In the genomic region with DNA sequence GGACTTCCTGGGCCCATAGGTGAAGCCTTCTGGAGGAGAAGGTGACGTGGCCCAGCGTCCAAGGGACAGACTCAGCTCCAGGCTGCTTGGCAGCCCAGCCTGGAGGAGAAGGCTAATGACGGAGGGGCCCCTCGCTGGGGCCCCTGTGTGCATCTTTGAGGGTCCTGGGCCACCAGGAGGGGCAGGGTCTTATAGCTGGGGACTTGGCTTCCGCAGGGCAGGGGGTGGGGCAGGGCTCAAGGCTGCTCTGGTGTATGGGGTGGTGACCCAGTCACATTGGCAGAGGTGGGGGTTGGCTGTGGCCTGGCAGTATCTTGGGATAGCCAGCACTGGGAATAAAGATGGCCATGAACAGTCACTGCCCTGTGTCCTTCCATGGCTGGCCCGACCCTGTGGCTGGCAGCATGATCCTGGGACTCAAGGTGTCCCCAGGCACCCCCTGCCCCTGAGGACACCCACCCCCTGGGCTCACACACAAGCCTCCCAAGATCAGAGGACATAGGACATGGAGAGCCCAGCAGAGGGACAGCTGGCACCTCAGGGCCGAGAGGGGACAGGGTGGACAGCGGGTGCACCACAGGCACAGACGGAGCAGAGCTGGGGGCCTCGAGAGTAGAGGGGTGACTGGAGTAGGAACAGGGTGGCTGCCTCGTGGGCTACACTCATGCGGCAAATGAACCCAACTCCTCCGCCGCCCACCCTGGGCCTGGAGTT, we compare ENCODE assay signal across 17 cellular contexts. TPM values are rescaled to one million over a fixed set of nuclear protein-coding genes. Genes with fewer than 3 reads are reported as not detected.
A peak's percentile ranks its signal among the peaks of the same experiment; 100 is the strongest.
DNase-seq lines count a peak whose midpoint lies in the region; ATAC-seq and TF ChIP-seq lines count a peak whose summit lies in the region.
"Had no signal": no experiment of that assay in that cellular context is flagged by ENCODE, and none has a peak within 500 bp of the region (broad histone marks: within the 10 kb centered on the region; RNA-seq: fewer than 3 reads in every experiment).

No MANE protein-coding gene starts in this region.

- H3K27me3 Mint-ChIP-seq in CD4-positive, alpha-beta T cell = peaks cover 3% of the 10 kb centered on the region
- H3K27me3 Mint-ChIP-seq in naive thymus-derived CD4-positive, alpha-beta T cell = peaks cover 0 to 2% (median 0%) of the 10 kb centered on the region in 5 donors
- H3K27me3 Mint-ChIP-seq: activated naive CD8-positive, alpha-beta T cell treated with anti-CD3 and anti-CD28 coated beads, Interleukin-2, amount 50 U/mL, for 24 hours had no signal

- no peak overlapping the region for H3K27ac ChIP-seq in CD4-positive, alpha-beta T cell (ENCODE audit: low read depth, low read length)
- H3K27ac ChIP-seq in RWPE1 = peak overlapping the region; percentile 79
- peak overlapping the region; percentile 17 for H3K27ac ChIP-seq in naive thymus-derived CD4-positive, alpha-beta T cell (ENCODE audit: low read depth, low read length)
- H3K27ac ChIP-seq in foreskin keratinocyte = no peak overlapping the region
- H3K27ac ChIP-seq: pancreas, VCaP had no signal

- intact Hi-C loops in CD4-positive, alpha-beta T cell (cut with DNase I, micrococcal nuclease) = loop anchor here in 1 of 2 experiments (5.0 kb wide), 2 partner anchors 167 to 173 kb away; partner anchors contain the start of genes PHRF1, PSMD13 and SIRT3
- intact Hi-C loops in naive thymus-derived CD4-positive, alpha-beta T cell (cut with micrococcal nuclease) = loop anchor here in 1 of 2 donors (5.0 kb wide), 2 partner anchors 137 to 318 kb away; no protein-coding TSS in a partner anchor

- TF ChIP-seq CTCF in CD4-positive, alpha-beta T cell (IDR thresholded peaks at IDR 0.05) = no peak
- no peak for TF ChIP-seq CTCF in RWPE1 (conservative IDR thresholded peaks at IDR 0.05; ENCODE audit: low read depth)
- no peak for TF ChIP-seq CTCF in foreskin keratinocyte (conservative IDR thresholded peaks at IDR 0.05)

- H3K4me1 ChIP-seq in naive thymus-derived CD4-positive, alpha-beta T cell (ENCODE audit: control insufficient read depth in 2 of 2, insufficient read depth in 2 of 2, low read length in 2 of 2) = peaks cover 9 to 13% of the 10 kb centered on the region in 2 donors
- H3K4me1 ChIP-seq in foreskin keratinocyte = no peaks in the 10 kb centered on the region

- no peak overlapping the region for H3K4me3 ChIP-seq in naive thymus-derived CD4-positive, alpha-beta T cell (ENCODE audit: low read length)
- H3K4me3 ChIP-seq: mucosa of descending colon, pancreas, skin epidermis had no signal

- ATAC-seq in CD4-positive, alpha-beta T cell (ENCODE audit: poor library complexity) = no peak
- ATAC-seq in naive thymus-derived CD4-positive, alpha-beta T cell = no peak
- no peak for ATAC-seq in foreskin keratinocyte
- ATAC-seq: activated CD8-positive, alpha-beta T cell treated with anti-CD3 and anti-CD28 coated beads for 36 hours; activated naive CD8-positive, alpha-beta T cell treated with anti-CD3 and anti-CD28 coated beads, Interleukin-2, amount 50 U/mL, for 24 hours; mucosa of descending colon had no signal

- CTCF ChIA-PET in CD4-positive, alpha-beta T cell (lab: Charles Lee) = interaction anchor here (3.2 to 4.3 kb wide), 2 partner anchors 44 to 46 kb away, joined by 37 to 39 read pairs; partner anchors contain the start of gene PTDSS2
- CTCF ChIA-PET in RWPE1 (lab: Yijun Ruan, JAX) = interaction anchor here (0.6 to 1.0 kb wide), 2 partner anchors 21 to 43 kb away, joined by 3 read pairs; no protein-coding TSS in a partner anchor
- CTCF ChIA-PET in naive thymus-derived CD4-positive, alpha-beta T cell (lab: Charles Lee) = interaction anchor here (3.3 kb wide), 1 partner anchor 45 kb away, joined by 36 read pairs; the partner anchor contains the start of gene PTDSS2

- H3K9me3 Mint-ChIP-seq in CD4-positive, alpha-beta T cell = no peaks in the 10 kb centered on the region
- H3K9me3 Mint-ChIP-seq in naive thymus-derived CD4-positive, alpha-beta T cell = no peaks in the 10 kb centered on the region
- H3K9me3 Mint-ChIP-seq: activated CD8-positive, alpha-beta T cell treated with anti-CD3 and anti-CD28 coated beads for 36 hours; activated naive CD8-positive, alpha-beta T cell treated with anti-CD3 and anti-CD28 coated beads, Interleukin-2, amount 50 U/mL, for 24 hours had no signal

- H3K4me1 Mint-ChIP-seq in CD4-positive, alpha-beta T cell (ENCODE audit: low read depth) = peaks cover 10% of the 10 kb centered on the region
- H3K4me1 Mint-ChIP-seq in naive thymus-derived CD4-positive, alpha-beta T cell = peaks cover 2 to 21% (median 7%) of the 10 kb centered on the region in 7 donors

- H3K27me3 ChIP-seq in CD4-positive, alpha-beta T cell (ENCODE audit: control insufficient read depth, insufficient read depth, low read length) = no peaks in the 10 kb centered on the region
- H3K27me3 ChIP-seq in naive thymus-derived CD4-positive, alpha-beta T cell (ENCODE audit: control insufficient read depth in 2 of 2, insufficient read depth in 2 of 2, low read length in 2 of 2) = no peaks in the 10 kb centered on the region
- no peaks in the 10 kb centered on the region for H3K27me3 ChIP-seq in foreskin keratinocyte
- H3K27me3 ChIP-seq: pancreas had no signal

- H3K36me3 Mint-ChIP-seq in CD4-positive, alpha-beta T cell (ENCODE audit: low read depth) = peaks cover 4% of the 10 kb centered on the region
- H3K36me3 Mint-ChIP-seq in naive thymus-derived CD4-positive, alpha-beta T cell = peaks cover 0 to 2% (median 0%) of the 10 kb centered on the region in 5 donors

- H3K27ac Mint-ChIP-seq in CD4-positive, alpha-beta T cell = peak overlapping the region; percentile 61
- peak overlapping the region in 7 of 9 donors; percentile 51 to 82 (median 70) for H3K27ac Mint-ChIP-seq in naive thymus-derived CD4-positive, alpha-beta T cell
- H3K27ac Mint-ChIP-seq: activated naive CD8-positive, alpha-beta T cell treated with anti-CD3 and anti-CD28 coated beads, Interleukin-2, amount 50 U/mL, for 24 hours had no signal

- DNase-seq in CD4-positive, alpha-beta T cell = no peak
- no peak for DNase-seq in RWPE1 (ENCODE audit: low spot score)
- DNase-seq in naive thymus-derived CD4-positive, alpha-beta T cell = peak in 2 of 9 donors; percentile 6 to 8
- no peak for DNase-seq in HUDEP-2 (lab: John Stamatoyannopoulos, UW; ENCODE audit: unreplicated experiment in 76 of 76)
- DNase-seq in foreskin keratinocyte = no peak
- DNase-seq in DMS 273 (lab: John Stamatoyannopoulos, UW; ENCODE audit: unreplicated experiment) = no peak
- DNase-seq: activated CD8-positive, alpha-beta T cell treated with anti-CD3 and anti-CD28 coated beads for 36 hours; activated naive CD8-positive, alpha-beta T cell treated with anti-CD3 and anti-CD28 coated beads, Interleukin-2, amount 50 U/mL, for 24 hours; activated T-cell treated with anti-CD3 and anti-CD28 coated beads, Interleukin-2, amount 50 U/mL, for 48 hours; DMS153; HCEC 1CT; NCI-H1436 treated with DMSO at 0.1 percent for 48 hours; SW 1271 had no signal

- POLR2A ChIA-PET in CD4-positive, alpha-beta T cell (lab: Charles Lee) = interaction anchor here (0.5 to 7.3 kb wide), 6 partner anchors 8 to 197 kb away, joined by 3 to 88 read pairs (median 12); partner anchors contain the start of genes BET1L, PTDSS2, RIC8A and SIGIRR
- POLR2A ChIA-PET in RWPE1 (lab: Yijun Ruan, JAX; ENCODE audit: low non-redundant PET) = interaction anchor here (0.7 kb wide), 1 partner anchor 22 kb away, joined by 3 read pairs; no protein-coding TSS in a partner anchor
- POLR2A ChIA-PET in naive thymus-derived CD4-positive, alpha-beta T cell (lab: Charles Lee) = interaction anchor here (0.7 to 7.7 kb wide), 6 partner anchors 8 to 198 kb away, joined by 3 to 109 read pairs (median 4); partner anchors contain the start of genes BET1L, PTDSS2, RIC8A and SIGIRR

- no peak overlapping the region for H3K4me3 Mint-ChIP-seq in CD4-positive, alpha-beta T cell
- peak overlapping the region in 2 of 10 donors; percentile 39 to 53 for H3K4me3 Mint-ChIP-seq in naive thymus-derived CD4-positive, alpha-beta T cell
- H3K4me3 Mint-ChIP-seq: activated CD8-positive, alpha-beta T cell treated with anti-CD3 and anti-CD28 coated beads for 36 hours; activated naive CD8-positive, alpha-beta T cell treated with anti-CD3 and anti-CD28 coated beads, Interleukin-2, amount 50 U/mL, for 24 hours had no signal

- no peaks in the 10 kb centered on the region for H3K9me3 ChIP-seq in CD4-positive, alpha-beta T cell (ENCODE audit: control insufficient read depth, low read length)
- H3K9me3 ChIP-seq in naive thymus-derived CD4-positive, alpha-beta T cell (ENCODE audit: control insufficient read depth in 2 of 3, low read length in 3 of 3) = no peaks in the 10 kb centered on the region
- H3K9me3 ChIP-seq: mucosa of descending colon, pancreas had no signal

- peaks cover 0 to 27% (median 0%) of the 10 kb centered on the region in 3 experiments for H3K36me3 ChIP-seq in naive thymus-derived CD4-positive, alpha-beta T cell (ENCODE audit: control insufficient read depth in 2 of 3, insufficient read depth in 3 of 3, low read length in 3 of 3)

RNA-seq across cellular contexts. Expression of gene SIGIRR, which starts 10.1 kb away (rescaled TPM):
- total RNA-seq in CD4-positive, alpha-beta T cell = 100 to 1,000 TPM; 358 to 392 TPM
- 100 to 1,000 TPM; 210 to 497 (median 392) TPM for total RNA-seq in naive thymus-derived CD4-positive, alpha-beta T cell
- polyA plus RNA-seq in naive thymus-derived CD4-positive, alpha-beta T cell = 100 to 1,000 TPM; 223 to 305 TPM
- 10.8 and 11.8 TPM in 2 replicates for total RNA-seq in foreskin keratinocyte
- polyA plus RNA-seq in foreskin keratinocyte = 14.4 and 17.7 TPM in 2 replicates

RNA-seq across cellular contexts. Expression of gene PKP3, which starts 10.7 kb away (rescaled TPM):
- under 1 TPM in 1 of 2 experiments, not detected in 1; 0.60 TPM for total RNA-seq in CD4-positive, alpha-beta T cell
- total RNA-seq in naive thymus-derived CD4-positive, alpha-beta T cell = not detected
- not detected for polyA plus RNA-seq in naive thymus-derived CD4-positive, alpha-beta T cell
- 148 and 170 TPM in 2 replicates for total RNA-seq in foreskin keratinocyte
- polyA plus RNA-seq in foreskin keratinocyte = 149 and 165 TPM in 2 replicates

RNA-seq across cellular contexts. Expression of gene B4GALNT4, which starts 35.4 kb away (rescaled TPM):
- 1 to 10 TPM; 4.2 to 6.0 TPM for total RNA-seq in CD4-positive, alpha-beta T cell
- 10 to 100 TPM in 2 of 5 experiments, 1 to 10 TPM in 3; 1.2 to 11.8 (median 3.5) TPM for total RNA-seq in naive thymus-derived CD4-positive, alpha-beta T cell
- under 1 TPM in 1 of 2 donors, not detected in 1; 0.14 TPM for polyA plus RNA-seq in naive thymus-derived CD4-positive, alpha-beta T cell
- total RNA-seq in foreskin keratinocyte = 12.7 and 28.4 TPM in 2 replicates
- 13.6 and 37.2 TPM in 2 replicates for polyA plus RNA-seq in foreskin keratinocyte

RNA-seq across cellular contexts. Expression of gene ANO9, which starts 37.1 kb away (rescaled TPM):
- 100 to 1,000 TPM; 109 to 114 TPM for total RNA-seq in CD4-positive, alpha-beta T cell
- total RNA-seq in naive thymus-derived CD4-positive, alpha-beta T cell = 100 to 1,000 TPM in 1 of 5 experiments, 10 to 100 TPM in 4; 85.2 to 107 (median 94.0) TPM
- 1 to 10 TPM; 9.0 to 9.7 TPM for polyA plus RNA-seq in naive thymus-derived CD4-positive, alpha-beta T cell
- total RNA-seq in foreskin keratinocyte = 19.0 and 26.0 TPM in 2 replicates
- 23.1 and 31.2 TPM in 2 replicates for polyA plus RNA-seq in foreskin keratinocyte

RNA-seq across cellular contexts. Expression of gene PTDSS2, which starts 45.4 kb away (rescaled TPM):
- total RNA-seq in CD4-positive, alpha-beta T cell = 10 to 100 TPM; 15.2 to 18.4 TPM
- total RNA-seq in naive thymus-derived CD4-positive, alpha-beta T cell = 10 to 100 TPM; 19.3 to 27.7 (median 23.4) TPM
- polyA plus RNA-seq in naive thymus-derived CD4-positive, alpha-beta T cell = 1 to 10 TPM; 9.0 to 9.9 TPM
- 28.1 and 30.0 TPM in 2 replicates for total RNA-seq in foreskin keratinocyte
- 33.1 and 38.2 TPM in 2 replicates for polyA plus RNA-seq in foreskin keratinocyte

Comparison
In these comparisons a context has a peak if more than half of its experiments do, and no peak if none do; other contexts are left out.
1. H3K27ac ChIP-seq: peak in RWPE1 (single experiment) and naive thymus-derived CD4-positive, alpha-beta T cell (single experiment); none in CD4-positive, alpha-beta T cell (single experiment) and foreskin keratinocyte (single experiment).
2. RNA of gene SIGIRR, which starts 10.1 kb away (total RNA-seq): 210 to 497 TPM in naive thymus-derived CD4-positive, alpha-beta T cell and 358 to 392 TPM in CD4-positive, alpha-beta T cell; 10.8 to 11.8 TPM in foreskin keratinocyte; every median in the first group is over 10 times any median in the second.
3. RNA of gene PKP3, which starts 10.7 kb away (total RNA-seq): 148 to 170 TPM in foreskin keratinocyte; 0.60 TPM in CD4-positive, alpha-beta T cell and not detected in naive thymus-derived CD4-positive, alpha-beta T cell; every median in the first group is over 10 times any median in the second.